In the genomic region with DNA sequence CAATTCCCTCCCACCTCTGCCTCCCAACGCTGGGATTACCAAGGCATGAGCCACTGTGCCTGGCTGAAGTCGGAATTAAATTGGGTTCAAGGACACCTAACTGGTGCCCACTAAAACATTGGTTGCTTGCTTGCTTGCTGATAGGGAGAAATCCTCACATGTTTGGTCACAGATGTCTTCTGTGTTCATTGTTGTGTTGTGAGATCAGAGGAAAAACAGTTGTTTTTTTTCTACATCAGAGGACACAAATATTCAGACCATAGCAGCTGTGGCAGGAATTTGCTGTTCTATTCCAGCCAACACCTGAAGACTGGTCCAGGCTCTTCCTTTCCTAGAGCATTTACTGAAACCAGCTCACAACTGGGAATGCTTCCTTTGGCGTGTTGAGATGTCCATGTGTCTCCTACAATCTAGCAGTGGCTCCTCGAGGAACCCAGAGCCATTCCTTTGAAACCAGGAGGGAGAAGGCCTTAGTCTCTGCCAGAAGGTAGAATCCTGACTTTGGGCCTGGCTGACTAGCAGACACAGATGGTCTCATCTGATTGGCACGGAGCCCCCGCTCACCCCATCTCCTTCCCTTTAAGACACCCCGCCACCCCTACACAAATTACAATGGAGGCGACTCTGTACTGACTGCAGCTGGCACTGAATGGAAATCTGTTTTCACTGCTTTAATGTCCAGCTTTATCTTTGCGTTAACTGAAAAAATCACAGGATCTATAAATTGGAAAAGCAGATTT, we compare ENCODE assay signal across 32 cellular contexts. TPM values are rescaled to one million over a fixed set of nuclear protein-coding genes. Genes with fewer than 3 reads are reported as not detected.
"Had no signal": no experiment of that assay in that cellular context is flagged by ENCODE, and none has a peak within 500 bp of the region (broad histone marks: within the 10 kb centered on the region; RNA-seq: fewer than 3 reads in every experiment).

No MANE protein-coding gene starts in this region.

- H3K27me3 ChIP-seq: ascending aorta had no signal

- H3K4me3 Mint-ChIP-seq: activated B cell treated with CpG ODN at 0.5 μM for 24 hours; activated CD8-positive, alpha-beta T cell treated with anti-CD3 and anti-CD28 coated beads for 36 hours; activated naive CD4-positive, alpha-beta T cell treated with anti-CD3 and anti-CD28 coated beads, Interleukin-2, amount 10 ng/mL, durations not matched to agents 7 days and 5 days; activated naive CD8-positive, alpha-beta T cell treated with anti-CD3 and anti-CD28 coated beads, Interleukin-2, amount 10 ng/mL, durations not matched to agents 7 days and 5 days; activated T-cell treated with anti-CD3 and anti-CD28 coated beads, Interleukin-2, amount 50 U/mL, for 4 hours; activated T-helper 17 cell treated with anti-CD3 and anti-CD28 coated beads, Interleukin-2, amount 50 U/mL, for 72 hours; brain; central memory CD8-positive, alpha-beta T cell; T-helper 17 cell; T-helper 2 cell treated with Interferon-gamma antibody and Interleukin-4, amounts not matched to agents 5 μg/mL and 100 μg/mL, for 36 hours had no signal

- H3K9me3 ChIP-seq: ascending aorta, breast epithelium, colonic mucosa, esophagus squamous epithelium, gastroesophageal sphincter had no signal

- H3K36me3 Mint-ChIP-seq: activated naive CD4-positive, alpha-beta T cell treated with anti-CD3 and anti-CD28 coated beads, Interleukin-2, amount 10 ng/mL, durations not matched to agents 7 days and 5 days; activated naive CD4-positive, alpha-beta T cell treated with anti-CD3 and anti-CD28 coated beads, Interleukin-2, amount 50 U/mL, for 72 hours; activated naive CD8-positive, alpha-beta T cell treated with anti-CD3 and anti-CD28 coated beads, Interleukin-2, amount 10 ng/mL, durations not matched to agents 7 days and 5 days; brain had no signal

- H3K4me1 ChIP-seq: breast epithelium, colonic mucosa had no signal

- H3K27ac Mint-ChIP-seq: activated B cell treated with CpG ODN at 0.5 μM for 24 hours; activated CD8-positive, alpha-beta T cell treated with anti-CD3 and anti-CD28 coated beads for 36 hours; activated naive CD4-positive, alpha-beta T cell treated with anti-CD3 and anti-CD28 coated beads, Interleukin-2, amount 10 ng/mL, durations not matched to agents 7 days and 5 days; activated naive CD4-positive, alpha-beta T cell treated with anti-CD3 and anti-CD28 coated beads, Interleukin-2, amount 50 U/mL, for 72 hours; activated naive CD8-positive, alpha-beta T cell treated with anti-CD3 and anti-CD28 coated beads, Interleukin-2, amount 10 ng/mL, durations not matched to agents 7 days and 5 days; activated T-helper 17 cell treated with anti-CD3 and anti-CD28 coated beads, Interleukin-2, amount 50 U/mL, for 72 hours; T-helper 17 cell; T-helper 2 cell treated with Interferon-gamma antibody and Interleukin-4, amounts not matched to agents 5 μg/mL and 100 μg/mL, for 36 hours had no signal

- DNase-seq: activated B cell treated with CpG ODN at 0.5 μM for 24 hours; activated CD4-positive, alpha-beta T cell treated with anti-CD3 and anti-CD28 coated beads for 48 hours; activated CD4-positive, alpha-beta T cell treated with anti-CD3 and anti-CD28 coated beads, Interleukin-2, amount 50 U/mL, for 1 hour; activated CD4-positive, alpha-beta T cell treated with anti-CD3 and anti-CD28 coated beads, Interleukin-2, amount 50 U/mL, for 48 hours; activated CD8-positive, alpha-beta memory T cell treated with anti-CD3 and anti-CD28 coated beads for 24 hours; activated CD8-positive, alpha-beta T cell treated with anti-CD3 and anti-CD28 coated beads for 36 hours; activated gamma-delta T cell; activated naive CD4-positive, alpha-beta T cell; activated naive CD4-positive, alpha-beta T cell treated with anti-CD3 and anti-CD28 coated beads, Interleukin-2, amount 10 ng/mL, durations not matched to agents 7 days and 5 days; activated naive CD8-positive, alpha-beta T cell treated with anti-CD3 and anti-CD28 coated beads, Interleukin-2, amount 10 ng/mL, durations not matched to agents 7 days and 5 days; activated T-cell treated with anti-CD3 and anti-CD28 coated beads, Interleukin-2, amount 50 U/mL, for 4 hours; colonic mucosa; effector CD8-positive, alpha-beta T cell; esophagus squamous epithelium; foreskin melanocyte; T-helper 1 cell; T-helper 17 cell; T1000; WERI-Rb-1 had no signal

- H3K36me3 ChIP-seq: ascending aorta, breast epithelium, colonic mucosa, esophagus squamous epithelium, gastroesophageal sphincter, WERI-Rb-1 had no signal

- ATAC-seq: activated CD4-positive, CD25-positive, alpha-beta regulatory T cell treated with anti-CD3 and anti-CD28 coated beads, Interleukin-2, amount 50 U/mL, for 24 hours; activated CD8-positive, alpha-beta T cell treated with anti-CD3 and anti-CD28 coated beads for 36 hours; activated naive CD4-positive, alpha-beta T cell treated with anti-CD3 and anti-CD28 coated beads, Interleukin-2, amount 50 U/mL, for 72 hours; activated T-cell treated with anti-CD3 and anti-CD28 coated beads, Interleukin-2, amount 50 U/mL, for 4 hours; activated T-helper 17 cell treated with anti-CD3 and anti-CD28 coated beads, Interleukin-2, amount 50 U/mL, for 72 hours; gastroesophageal sphincter; T-helper 17 cell had no signal

- H3K9me3 Mint-ChIP-seq: activated B cell treated with CpG ODN at 0.5 μM for 24 hours; activated CD8-positive, alpha-beta T cell treated with anti-CD3 and anti-CD28 coated beads for 36 hours; activated naive CD4-positive, alpha-beta T cell treated with anti-CD3 and anti-CD28 coated beads, Interleukin-2, amount 10 ng/mL, durations not matched to agents 7 days and 5 days; activated naive CD4-positive, alpha-beta T cell treated with anti-CD3 and anti-CD28 coated beads, Interleukin-2, amount 50 U/mL, for 72 hours; activated naive CD8-positive, alpha-beta T cell treated with anti-CD3 and anti-CD28 coated beads, Interleukin-2, amount 10 ng/mL, durations not matched to agents 7 days and 5 days; activated T-cell treated with anti-CD3 and anti-CD28 coated beads, Interleukin-2, amount 50 U/mL, for 4 hours; activated T-helper 17 cell treated with anti-CD3 and anti-CD28 coated beads, Interleukin-2, amount 50 U/mL, for 72 hours; brain; central memory CD8-positive, alpha-beta T cell; T-helper 2 cell treated with Interferon-gamma antibody and Interleukin-4, amounts not matched to agents 5 μg/mL and 100 μg/mL, for 36 hours had no signal

- H3K27ac ChIP-seq: ascending aorta, breast epithelium, colonic mucosa, epithelial cell of prostate, esophagus squamous epithelium, gastroesophageal sphincter, WERI-Rb-1 had no signal

- H3K4me3 ChIP-seq: ascending aorta, breast epithelium, colonic mucosa, esophagus squamous epithelium, gastroesophageal sphincter had no signal

RNA-seq across cellular contexts. Expression of gene TRIM17, which starts 24.3 kb away (rescaled TPM):
- total RNA-seq: activated B cell treated with CpG ODN at 0.5 μM for 24 hours, ascending aorta, dermis microvascular lymphatic vessel endothelial cell, endothelial cell of umbilical vein, gastroesophageal sphincter, glomerular endothelial cell had no signal
